ENCODE assay signal across 35 cellular contexts in the genomic region with DNA sequence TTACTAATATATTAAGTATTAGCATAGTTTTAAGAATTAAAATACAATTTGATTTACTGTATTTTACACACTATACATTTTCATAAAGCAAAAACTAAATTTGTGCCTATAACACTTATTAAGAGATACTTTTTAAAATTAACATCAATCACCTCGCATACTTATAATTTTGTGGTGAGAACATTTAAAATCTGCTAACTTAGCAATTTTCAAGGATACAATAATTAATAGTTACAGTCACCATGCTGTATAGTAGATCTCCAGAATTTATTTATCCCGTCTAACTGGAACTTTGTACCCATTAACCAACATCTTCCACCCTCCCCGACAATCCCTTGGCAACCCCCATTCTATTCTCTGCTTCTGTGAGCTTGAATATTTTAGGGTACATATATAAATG. TPM values are rescaled to one million over a fixed set of nuclear protein-coding genes. Genes with fewer than 3 reads are reported as not detected.
"Had no signal": no experiment of that assay in that cellular context is flagged by ENCODE, and none has a peak within 500 bp of the region (broad histone marks: within the 10 kb centered on the region; RNA-seq: fewer than 3 reads in every experiment).

No MANE protein-coding gene starts in this region.

- ATAC-seq: activated CD4-positive, CD25-positive, alpha-beta regulatory T cell treated with anti-CD3 and anti-CD28 coated beads, Interleukin-2, amount 50 U/mL, for 24 hours; activated CD8-positive, alpha-beta memory T cell treated with anti-CD3 and anti-CD28 coated beads, Interleukin-2, amount 10 ng/mL, durations not matched to agents 7 days and 5 days; activated CD8-positive, alpha-beta T cell treated with anti-CD3 and anti-CD28 coated beads, Interleukin-2, amount 10 ng/mL, durations not matched to agents 7 days and 5 days; activated naive CD8-positive, alpha-beta T cell treated with anti-CD3 and anti-CD28 coated beads, Interleukin-2, amount 50 U/mL, for 24 hours; esophagus mucosa; T-helper 17 cell had no signal

- H3K9me3 Mint-ChIP-seq: activated B cell treated with CpG ODN at 0.5 μM for 24 hours; activated CD4-positive, alpha-beta memory T cell treated with anti-CD3 and anti-CD28 coated beads for 36 hours; activated CD4-positive, alpha-beta T cell treated with anti-CD3 and anti-CD28 coated beads, Interleukin-2, amount 10 ng/mL, durations not matched to agents 24 days and 14 days; activated naive CD4-positive, alpha-beta T cell treated with anti-CD3 and anti-CD28 coated beads for 36 hours; activated naive CD4-positive, alpha-beta T cell treated with anti-CD3 and anti-CD28 coated beads, Interleukin-2, amount 50 U/mL, for 24 hours; activated naive CD8-positive, alpha-beta T cell treated with anti-CD3 and anti-CD28 coated beads for 36 hours; activated naive CD8-positive, alpha-beta T cell treated with anti-CD3 and anti-CD28 coated beads, Interleukin-2, amount 50 U/mL, for 24 hours; activated T-helper 1 cell treated with anti-CD3 and anti-CD28 coated beads, Interleukin-12 subunit alpha, Interleukin-12 subunit beta, Interleukin-2, Interleukin-4 antibody, amounts not matched to agents 30 ng/mL and 10 ng/mL and 1 ng/mL, durations not matched to agents 14 hours and 24 hours and 36 hours; activated T-helper 2 cell treated with anti-CD3 and anti-CD28 coated beads, Interferon-gamma antibody, Interleukin-2, Interleukin-4, amounts not matched to agents 10 μg/mL and 5 μg/mL and 100 μg/mL, durations not matched to agents 14 hours and 24 hours and 36 hours; brain; T-helper 2 cell treated with Interferon-gamma antibody and Interleukin-4, amounts not matched to agents 5 μg/mL and 100 μg/mL, for 36 hours had no signal

- H3K4me1 Mint-ChIP-seq: activated B cell treated with CpG ODN at 0.5 μM for 24 hours; activated CD4-positive, alpha-beta T cell treated with anti-CD3 and anti-CD28 coated beads, Interleukin-2, amount 10 ng/mL, durations not matched to agents 24 days and 14 days; activated CD8-positive, alpha-beta memory T cell treated with anti-CD3 and anti-CD28 coated beads, Interleukin-2, amount 10 ng/mL, durations not matched to agents 7 days and 5 days; activated naive CD4-positive, alpha-beta T cell treated with anti-CD3 and anti-CD28 coated beads, Interleukin-2, amount 50 U/mL, for 24 hours; activated naive CD8-positive, alpha-beta T cell treated with anti-CD3 and anti-CD28 coated beads for 36 hours; activated naive CD8-positive, alpha-beta T cell treated with anti-CD3 and anti-CD28 coated beads, Interleukin-2, amount 50 U/mL, for 24 hours; brain; T-helper 17 cell had no signal

- H3K9me3 ChIP-seq: adrenal gland, breast epithelium, colonic mucosa had no signal

- H3K27me3 Mint-ChIP-seq: brain had no signal

- H3K36me3 Mint-ChIP-seq: activated CD4-positive, alpha-beta memory T cell treated with anti-CD3 and anti-CD28 coated beads for 36 hours; activated CD8-positive, alpha-beta memory T cell treated with anti-CD3 and anti-CD28 coated beads, Interleukin-2, amount 10 ng/mL, durations not matched to agents 7 days and 5 days; activated naive CD4-positive, alpha-beta T cell treated with anti-CD3 and anti-CD28 coated beads, Interleukin-2, amount 50 U/mL, for 24 hours; activated naive CD8-positive, alpha-beta T cell treated with anti-CD3 and anti-CD28 coated beads for 36 hours; brain had no signal

- H3K4me1 ChIP-seq: adrenal gland, breast epithelium, colonic mucosa had no signal

- H3K27me3 ChIP-seq: adrenal gland, breast epithelium, cardiac muscle cell, colonic mucosa had no signal

- H3K4me3 Mint-ChIP-seq: activated B cell treated with CpG ODN at 0.5 μM for 24 hours; activated CD4-positive, alpha-beta memory T cell treated with anti-CD3 and anti-CD28 coated beads for 36 hours; activated CD4-positive, alpha-beta T cell treated with anti-CD3 and anti-CD28 coated beads, Interleukin-2, amount 10 ng/mL, durations not matched to agents 24 days and 14 days; activated CD8-positive, alpha-beta memory T cell treated with anti-CD3 and anti-CD28 coated beads, Interleukin-2, amount 10 ng/mL, durations not matched to agents 7 days and 5 days; activated CD8-positive, alpha-beta T cell treated with anti-CD3 and anti-CD28 coated beads, Interleukin-2, amount 10 ng/mL, durations not matched to agents 7 days and 5 days; activated naive CD4-positive, alpha-beta T cell treated with anti-CD3 and anti-CD28 coated beads for 36 hours; activated naive CD4-positive, alpha-beta T cell treated with anti-CD3 and anti-CD28 coated beads, Interleukin-2, amount 50 U/mL, for 24 hours; activated naive CD8-positive, alpha-beta T cell treated with anti-CD3 and anti-CD28 coated beads for 36 hours; activated naive CD8-positive, alpha-beta T cell treated with anti-CD3 and anti-CD28 coated beads, Interleukin-2, amount 50 U/mL, for 24 hours; activated T-helper 1 cell treated with anti-CD3 and anti-CD28 coated beads, Interleukin-12 subunit alpha, Interleukin-12 subunit beta, Interleukin-2, Interleukin-4 antibody, amounts not matched to agents 30 ng/mL and 10 ng/mL and 1 ng/mL, durations not matched to agents 14 hours and 24 hours and 36 hours; brain; T-helper 17 cell; T-helper 2 cell treated with Interferon-gamma antibody and Interleukin-4, amounts not matched to agents 5 μg/mL and 100 μg/mL, for 36 hours had no signal

- H3K27ac Mint-ChIP-seq: activated B cell treated with CpG ODN at 0.5 μM for 24 hours; activated CD4-positive, alpha-beta memory T cell treated with anti-CD3 and anti-CD28 coated beads for 36 hours; activated CD4-positive, alpha-beta T cell treated with anti-CD3 and anti-CD28 coated beads, Interleukin-2, amount 10 ng/mL, durations not matched to agents 24 days and 14 days; activated CD8-positive, alpha-beta memory T cell treated with anti-CD3 and anti-CD28 coated beads, Interleukin-2, amount 10 ng/mL, durations not matched to agents 7 days and 5 days; activated CD8-positive, alpha-beta T cell treated with anti-CD3 and anti-CD28 coated beads, Interleukin-2, amount 10 ng/mL, durations not matched to agents 7 days and 5 days; activated naive CD4-positive, alpha-beta T cell treated with anti-CD3 and anti-CD28 coated beads for 36 hours; activated naive CD4-positive, alpha-beta T cell treated with anti-CD3 and anti-CD28 coated beads, Interleukin-2, amount 50 U/mL, for 24 hours; activated naive CD8-positive, alpha-beta T cell treated with anti-CD3 and anti-CD28 coated beads for 36 hours; activated naive CD8-positive, alpha-beta T cell treated with anti-CD3 and anti-CD28 coated beads, Interleukin-2, amount 50 U/mL, for 24 hours; activated T-helper 1 cell treated with anti-CD3 and anti-CD28 coated beads, Interleukin-12 subunit alpha, Interleukin-12 subunit beta, Interleukin-2, Interleukin-4 antibody, amounts not matched to agents 30 ng/mL and 10 ng/mL and 1 ng/mL, durations not matched to agents 14 hours and 24 hours and 36 hours; activated T-helper 2 cell treated with anti-CD3 and anti-CD28 coated beads, Interferon-gamma antibody, Interleukin-2, Interleukin-4, amounts not matched to agents 10 μg/mL and 5 μg/mL and 100 μg/mL, durations not matched to agents 14 hours and 24 hours and 36 hours; brain; T-helper 17 cell; T-helper 2 cell treated with Interferon-gamma antibody and Interleukin-4, amounts not matched to agents 5 μg/mL and 100 μg/mL, for 36 hours had no signal

- DNase-seq: activated B cell treated with CpG ODN at 0.5 μM for 24 hours; activated CD4-positive, alpha-beta memory T cell treated with anti-CD3 and anti-CD28 coated beads for 36 hours; activated CD4-positive, alpha-beta T cell treated with anti-CD3 and anti-CD28 coated beads, Interleukin-2, amount 10 ng/mL, durations not matched to agents 24 days and 14 days; activated CD8-positive, alpha-beta memory T cell treated with anti-CD3 and anti-CD28 coated beads, Interleukin-2, amount 10 ng/mL, durations not matched to agents 7 days and 5 days; activated CD8-positive, alpha-beta memory T cell treated with anti-CD3 and anti-CD28 coated beads, Interleukin-2, amount 50 U/mL, for 4 hours; activated CD8-positive, alpha-beta T cell treated with anti-CD3 and anti-CD28 coated beads, Interleukin-2, amount 10 ng/mL, durations not matched to agents 7 days and 5 days; activated effector memory CD4-positive, alpha-beta T cell treated with anti-CD3 and anti-CD28 coated beads, Interleukin-2, amount 50 U/mL, for 16 hours; activated naive CD4-positive, alpha-beta T cell treated with anti-CD3 and anti-CD28 coated beads for 36 hours; activated naive CD8-positive, alpha-beta T cell treated with anti-CD3 and anti-CD28 coated beads for 36 hours; activated naive CD8-positive, alpha-beta T cell treated with anti-CD3 and anti-CD28 coated beads, Interleukin-2, amount 50 U/mL, for 24 hours; activated T-cell treated with anti-CD3 and anti-CD28 coated beads, Interleukin-2, amount 50 U/mL, for 1 hour; activated T-cell treated with anti-CD3 and anti-CD28 coated beads, Interleukin-2, amount 50 U/mL, for 48 hours; adrenal gland; amygdala; aorta; central memory CD4-positive, alpha-beta T cell; cerebellar nuclear complex; colonic mucosa; effector CD8-positive, alpha-beta T cell; foreskin fibroblast; head of caudate nucleus; T-helper 1 cell; T-helper 17 cell; T1000; WERI-Rb-1 had no signal

- H3K36me3 ChIP-seq: adrenal gland, breast epithelium, cardiac muscle cell, colonic mucosa, WERI-Rb-1 had no signal

- H3K4me3 ChIP-seq: adrenal gland, breast epithelium, cardiac muscle cell, colonic mucosa had no signal

- H3K27ac ChIP-seq: adrenal gland, breast epithelium, cardiac muscle cell, colonic mucosa, WERI-Rb-1 had no signal

RNA-seq across cellular contexts. Expression of gene RELN, which starts 47.5 kb away (rescaled TPM):
- total RNA-seq: activated B cell treated with CpG ODN at 0.5 μM for 24 hours; activated CD4-positive, alpha-beta memory T cell treated with anti-CD3 and anti-CD28 coated beads for 36 hours; activated CD4-positive, alpha-beta T cell treated with anti-CD3 and anti-CD28 coated beads, Interleukin-2, amount 10 ng/mL, durations not matched to agents 24 days and 14 days; activated CD8-positive, alpha-beta memory T cell treated with anti-CD3 and anti-CD28 coated beads for 36 hours; activated CD8-positive, alpha-beta memory T cell treated with anti-CD3 and anti-CD28 coated beads, Interleukin-2, amount 10 ng/mL, durations not matched to agents 7 days and 5 days; activated CD8-positive, alpha-beta T cell treated with anti-CD3 and anti-CD28 coated beads, Interleukin-2, amount 10 ng/mL, durations not matched to agents 7 days and 5 days; activated naive CD4-positive, alpha-beta T cell treated with anti-CD3 and anti-CD28 coated beads for 36 hours; activated naive CD8-positive, alpha-beta T cell treated with anti-CD3 and anti-CD28 coated beads for 36 hours; activated T-helper 1 cell treated with anti-CD3 and anti-CD28 coated beads, Interleukin-12 subunit alpha, Interleukin-12 subunit beta, Interleukin-2, Interleukin-4 antibody, amounts not matched to agents 30 ng/mL and 10 ng/mL and 1 ng/mL, durations not matched to agents 14 hours and 24 hours and 36 hours; activated T-helper 2 cell treated with anti-CD3 and anti-CD28 coated beads, Interferon-gamma antibody, Interleukin-2, Interleukin-4, amounts not matched to agents 10 μg/mL and 5 μg/mL and 100 μg/mL, durations not matched to agents 14 hours and 24 hours and 36 hours; T-helper 17 cell had no signal
